ENCODE assay signal across 36 cellular contexts in genomic region chr2:206051912-206052311, GRCh38.
"Had no signal": no experiment of that assay in that cellular context is flagged by ENCODE, and none has a peak within 500 bp of the region (broad histone marks: within the 10 kb centered on the region; RNA-seq: fewer than 3 reads in every experiment).

No MANE protein-coding gene starts in this region.

- H3K27ac ChIP-seq: adrenal gland, body of pancreas, esophagus muscularis mucosa, foreskin keratinocyte, gastrocnemius medialis, heart left ventricle, WERI-Rb-1 had no signal

- H3K27me3 ChIP-seq: adrenal gland, body of pancreas, esophagus muscularis mucosa, foreskin keratinocyte, gastrocnemius medialis, heart left ventricle had no signal

- H3K9me3 ChIP-seq: adrenal gland, body of pancreas, esophagus muscularis mucosa, gastrocnemius medialis, heart left ventricle had no signal

- DNase-seq: activated B cell treated with CpG ODN at 0.5 μM for 24 hours; activated CD4-positive, alpha-beta memory T cell treated with anti-CD3 and anti-CD28 coated beads for 36 hours; activated CD4-positive, alpha-beta T cell treated with anti-CD3 and anti-CD28 coated beads for 48 hours; activated CD8-positive, alpha-beta memory T cell treated with anti-CD3 and anti-CD28 coated beads, Interleukin-2, amount 10 ng/mL, durations not matched to agents 7 days and 5 days; activated CD8-positive, alpha-beta memory T cell treated with anti-CD3 and anti-CD28 coated beads, Interleukin-2, amount 50 U/mL, for 4 hours; activated CD8-positive, alpha-beta T cell treated with anti-CD3 and anti-CD28 coated beads, Interleukin-2, amount 10 ng/mL, durations not matched to agents 7 days and 5 days; activated effector memory CD4-positive, alpha-beta T cell treated with anti-CD3 and anti-CD28 coated beads, Interleukin-2, amount 50 U/mL, for 16 hours; activated naive CD4-positive, alpha-beta T cell treated with anti-CD3 and anti-CD28 coated beads for 36 hours; activated naive CD8-positive, alpha-beta T cell treated with anti-CD3 and anti-CD28 coated beads for 36 hours; activated naive CD8-positive, alpha-beta T cell treated with anti-CD3 and anti-CD28 coated beads, Interleukin-2, amount 50 U/mL, for 24 hours; activated T-cell treated with anti-CD3 and anti-CD28 coated beads, Interleukin-2, amount 50 U/mL, for 1 hour; activated T-cell treated with anti-CD3 and anti-CD28 coated beads, Interleukin-2, amount 50 U/mL, for 48 hours; adrenal gland; amygdala; aorta; body of pancreas; caudate nucleus; cortex of kidney; dermis blood vessel endothelial cell; effector CD4-positive, alpha-beta T cell; effector memory CD8-positive, alpha-beta T cell; erythroblast; foreskin keratinocyte; gastrocnemius medialis; glutamatergic neuron; heart left ventricle; T-helper 17 cell; T1000; WERI-Rb-1 had no signal

- H3K4me1 Mint-ChIP-seq: activated CD8-positive, alpha-beta memory T cell treated with anti-CD3 and anti-CD28 coated beads, Interleukin-2, amount 10 ng/mL, durations not matched to agents 7 days and 5 days had no signal

- H3K27me3 Mint-ChIP-seq: activated B cell treated with CpG ODN at 0.5 μM for 24 hours; activated CD4-positive, alpha-beta memory T cell treated with anti-CD3 and anti-CD28 coated beads for 36 hours; activated CD8-positive, alpha-beta memory T cell treated with anti-CD3 and anti-CD28 coated beads, Interleukin-2, amount 10 ng/mL, durations not matched to agents 7 days and 5 days; activated naive CD4-positive, alpha-beta T cell treated with anti-CD3 and anti-CD28 coated beads, Interleukin-2, amount 50 U/mL, for 24 hours; activated naive CD8-positive, alpha-beta T cell treated with anti-CD3 and anti-CD28 coated beads for 36 hours; activated naive CD8-positive, alpha-beta T cell treated with anti-CD3 and anti-CD28 coated beads, Interleukin-2, amount 50 U/mL, for 24 hours; effector memory CD8-positive, alpha-beta T cell; T-helper 17 cell had no signal

- ATAC-seq: activated CD4-positive, CD25-positive, alpha-beta regulatory T cell treated with anti-CD3 and anti-CD28 coated beads, Interleukin-2, amount 50 U/mL, for 24 hours; activated CD8-positive, alpha-beta memory T cell treated with anti-CD3 and anti-CD28 coated beads, Interleukin-2, amount 10 ng/mL, durations not matched to agents 7 days and 5 days; activated CD8-positive, alpha-beta T cell treated with anti-CD3 and anti-CD28 coated beads, Interleukin-2, amount 10 ng/mL, durations not matched to agents 7 days and 5 days; activated naive CD8-positive, alpha-beta T cell treated with anti-CD3 and anti-CD28 coated beads, Interleukin-2, amount 50 U/mL, for 24 hours; body of pancreas; effector memory CD8-positive, alpha-beta T cell; foreskin keratinocyte; gastrocnemius medialis; heart left ventricle; T-helper 17 cell had no signal

- H3K4me3 Mint-ChIP-seq: activated B cell treated with CpG ODN at 0.5 μM for 24 hours; activated CD4-positive, alpha-beta memory T cell treated with anti-CD3 and anti-CD28 coated beads for 36 hours; activated CD8-positive, alpha-beta memory T cell treated with anti-CD3 and anti-CD28 coated beads, Interleukin-2, amount 10 ng/mL, durations not matched to agents 7 days and 5 days; activated CD8-positive, alpha-beta T cell treated with anti-CD3 and anti-CD28 coated beads, Interleukin-2, amount 10 ng/mL, durations not matched to agents 7 days and 5 days; activated naive CD4-positive, alpha-beta T cell treated with anti-CD3 and anti-CD28 coated beads for 36 hours; activated naive CD4-positive, alpha-beta T cell treated with anti-CD3 and anti-CD28 coated beads, Interleukin-2, amount 50 U/mL, for 24 hours; activated naive CD8-positive, alpha-beta T cell treated with anti-CD3 and anti-CD28 coated beads for 36 hours; activated naive CD8-positive, alpha-beta T cell treated with anti-CD3 and anti-CD28 coated beads, Interleukin-2, amount 50 U/mL, for 24 hours; activated T-helper 1 cell treated with anti-CD3 and anti-CD28 coated beads, Interleukin-12 subunit alpha, Interleukin-12 subunit beta, Interleukin-2, Interleukin-4 antibody, amounts not matched to agents 30 ng/mL and 10 ng/mL and 1 ng/mL, durations not matched to agents 14 hours and 24 hours and 36 hours; effector memory CD8-positive, alpha-beta T cell; T-helper 17 cell; T-helper 2 cell treated with Interferon-gamma antibody and Interleukin-4, amounts not matched to agents 5 μg/mL and 100 μg/mL, for 36 hours had no signal

- H3K4me3 ChIP-seq: adrenal gland, body of pancreas, esophagus muscularis mucosa, gastrocnemius medialis, heart left ventricle had no signal

- FAIRE-seq: colon had no signal

- H3K27ac Mint-ChIP-seq: activated B cell treated with CpG ODN at 0.5 μM for 24 hours; activated CD4-positive, alpha-beta memory T cell treated with anti-CD3 and anti-CD28 coated beads for 36 hours; activated CD8-positive, alpha-beta memory T cell treated with anti-CD3 and anti-CD28 coated beads, Interleukin-2, amount 10 ng/mL, durations not matched to agents 7 days and 5 days; activated CD8-positive, alpha-beta T cell treated with anti-CD3 and anti-CD28 coated beads, Interleukin-2, amount 10 ng/mL, durations not matched to agents 7 days and 5 days; activated naive CD4-positive, alpha-beta T cell treated with anti-CD3 and anti-CD28 coated beads for 36 hours; activated naive CD4-positive, alpha-beta T cell treated with anti-CD3 and anti-CD28 coated beads, Interleukin-2, amount 50 U/mL, for 24 hours; activated naive CD8-positive, alpha-beta T cell treated with anti-CD3 and anti-CD28 coated beads for 36 hours; activated naive CD8-positive, alpha-beta T cell treated with anti-CD3 and anti-CD28 coated beads, Interleukin-2, amount 50 U/mL, for 24 hours; activated T-helper 1 cell treated with anti-CD3 and anti-CD28 coated beads, Interleukin-12 subunit alpha, Interleukin-12 subunit beta, Interleukin-2, Interleukin-4 antibody, amounts not matched to agents 30 ng/mL and 10 ng/mL and 1 ng/mL, durations not matched to agents 14 hours and 24 hours and 36 hours; activated T-helper 2 cell treated with anti-CD3 and anti-CD28 coated beads, Interferon-gamma antibody, Interleukin-2, Interleukin-4, amounts not matched to agents 10 μg/mL and 5 μg/mL and 100 μg/mL, durations not matched to agents 14 hours and 24 hours and 36 hours; T-helper 17 cell; T-helper 2 cell treated with Interferon-gamma antibody and Interleukin-4, amounts not matched to agents 5 μg/mL and 100 μg/mL, for 36 hours had no signal

- H3K4me1 ChIP-seq: adrenal gland, foreskin keratinocyte had no signal

- H3K9me3 Mint-ChIP-seq: activated CD4-positive, alpha-beta memory T cell treated with anti-CD3 and anti-CD28 coated beads for 36 hours; activated naive CD4-positive, alpha-beta T cell treated with anti-CD3 and anti-CD28 coated beads for 36 hours; activated naive CD4-positive, alpha-beta T cell treated with anti-CD3 and anti-CD28 coated beads, Interleukin-2, amount 50 U/mL, for 24 hours; activated naive CD8-positive, alpha-beta T cell treated with anti-CD3 and anti-CD28 coated beads for 36 hours; activated naive CD8-positive, alpha-beta T cell treated with anti-CD3 and anti-CD28 coated beads, Interleukin-2, amount 50 U/mL, for 24 hours; activated T-helper 1 cell treated with anti-CD3 and anti-CD28 coated beads, Interleukin-12 subunit alpha, Interleukin-12 subunit beta, Interleukin-2, Interleukin-4 antibody, amounts not matched to agents 30 ng/mL and 10 ng/mL and 1 ng/mL, durations not matched to agents 14 hours and 24 hours and 36 hours; activated T-helper 2 cell treated with anti-CD3 and anti-CD28 coated beads, Interferon-gamma antibody, Interleukin-2, Interleukin-4, amounts not matched to agents 10 μg/mL and 5 μg/mL and 100 μg/mL, durations not matched to agents 14 hours and 24 hours and 36 hours; effector memory CD8-positive, alpha-beta T cell; T-helper 2 cell treated with Interferon-gamma antibody and Interleukin-4, amounts not matched to agents 5 μg/mL and 100 μg/mL, for 36 hours had no signal
